In the genomic region with DNA sequence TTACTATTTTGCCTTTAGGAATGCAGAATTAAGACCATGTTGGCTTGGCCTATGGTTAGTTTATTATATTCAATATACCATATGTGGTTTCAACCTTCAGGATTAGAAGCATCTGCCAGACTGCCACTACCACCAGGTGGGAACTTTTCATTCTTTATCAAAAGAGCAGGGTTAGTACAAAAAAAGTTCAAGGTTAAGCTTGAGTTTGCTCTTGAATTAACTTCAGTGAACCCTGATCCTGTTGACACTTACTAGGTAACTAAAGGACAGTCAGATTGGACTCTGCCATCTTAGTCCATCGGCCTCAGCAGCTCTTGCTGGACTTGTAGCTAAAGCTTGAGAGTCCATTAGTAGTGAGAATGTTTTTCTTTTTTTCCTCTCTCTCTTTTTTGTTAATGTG, we compare ENCODE assay signal across 14 cellular contexts.
"Had no signal": no experiment of that assay in that cellular context is flagged by ENCODE, and none has a peak within 500 bp of the region (broad histone marks: within the 10 kb centered on the region; RNA-seq: fewer than 3 reads in every experiment).

No MANE protein-coding gene starts in this region.

- H3K36me3 ChIP-seq: lower lobe of right lung, pancreas, upper lobe of left lung had no signal

- H3K9me3 ChIP-seq: lower lobe of right lung, pancreas, upper lobe of left lung had no signal

- H3K27ac ChIP-seq: lower lobe of right lung, pancreas had no signal

- ATAC-seq: lower lobe of right lung; stimulated activated naive B cell treated with anti-CD40 and anti-IgM and Interleukin-4, amounts not matched to agents 10 μg/mL and 1 μg/mL and 100 μg/mL, for 72 hours had no signal

- H3K4me3 ChIP-seq: lower lobe of right lung, pancreas, upper lobe of left lung had no signal

- DNase-seq: activated CD4-positive, alpha-beta T cell treated with anti-CD3 and anti-CD28 coated beads for 1 hour; activated CD4-positive, alpha-beta T cell treated with anti-CD3 and anti-CD28 coated beads, Interleukin-2, amount 50 U/mL, for 48 hours; activated gamma-delta T cell treated with Interleukin-2 at 50 U/mL for 16 hours; activated naive CD8-positive, alpha-beta T cell treated with anti-CD3 and anti-CD28 coated beads for 36 hours; activated T-cell treated with anti-CD3 and anti-CD28 coated beads, Interleukin-2, amount 50 U/mL, for 48 hours; foreskin melanocyte; lower lobe of right lung; midbrain; pancreas; stimulated activated CD4-positive, alpha-beta T cell treated with anti-CD3 and anti-CD28 coated beads, Interleukin-1b, Interleukin-23, amount 100 ng/mL, for 48 hours; stimulated activated naive B cell treated with anti-CD40 and anti-IgM and Interleukin-4, amounts not matched to agents 10 μg/mL and 1 μg/mL and 100 μg/mL, for 72 hours; substantia nigra; T-helper 9 cell; upper lobe of left lung had no signal

- H3K27me3 ChIP-seq: pancreas, upper lobe of left lung had no signal
